In the genomic region with DNA sequence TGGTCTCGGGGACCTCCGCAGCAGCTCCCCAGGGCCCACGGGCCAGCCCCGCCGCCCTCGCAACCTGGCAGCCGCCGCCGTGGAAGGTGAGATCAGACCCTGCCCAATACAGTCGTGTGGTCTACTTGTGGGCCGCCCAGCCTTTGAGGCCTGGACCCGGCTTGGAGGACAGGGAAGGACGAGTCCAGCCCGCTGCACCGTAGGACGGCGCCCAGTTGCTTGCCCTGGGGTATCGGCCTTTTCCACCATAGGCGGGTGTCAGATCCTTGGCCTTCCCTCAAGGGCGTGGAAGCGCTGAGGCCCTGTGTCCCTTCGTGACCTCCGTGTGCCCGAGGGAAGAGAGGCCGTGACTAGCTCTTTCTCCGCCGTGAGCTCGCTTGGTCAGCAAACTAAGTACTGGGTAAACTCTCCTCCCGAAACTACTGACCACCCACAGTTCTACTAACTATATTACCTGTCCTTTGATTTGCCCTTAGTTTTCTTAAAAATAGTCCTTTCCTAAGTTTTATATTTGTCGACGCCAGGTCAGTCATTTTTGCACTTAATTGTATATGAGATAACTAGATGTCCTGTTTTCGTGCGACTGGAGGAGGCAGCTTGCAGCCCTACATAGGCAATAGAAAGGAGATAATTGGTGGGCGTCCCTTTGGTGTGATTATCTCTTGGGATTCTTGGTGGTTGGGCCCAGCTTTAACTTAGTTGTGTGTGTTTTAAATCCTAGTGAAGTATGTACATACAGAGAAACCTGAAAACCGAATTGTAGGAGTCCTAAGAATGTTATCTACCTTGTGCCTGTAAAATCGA, we compare ENCODE assay signal across 8 cellular contexts. TPM values are rescaled to one million over a fixed set of nuclear protein-coding genes. Genes with fewer than 3 reads are reported as not detected.
DNase-seq lines count a peak whose midpoint lies in the region; ATAC-seq and TF ChIP-seq lines count a peak whose summit lies in the region.

No MANE protein-coding gene starts in this region.

- H3K27ac ChIP-seq in muscle layer of colon (ENCODE audit: low read depth, low read length): peak overlapping the region; percentile 80
- H3K27ac ChIP-seq in upper lobe of left lung: peak overlapping the region; percentile 95 to 99 (median 98)

- peak overlapping the region; percentile 98 for H3K27ac Mint-ChIP-seq in T-helper 17 cell

- DNase-seq in DMS 273 (lab: John Stamatoyannopoulos, UW; ENCODE audit: unreplicated experiment) (peak; percentile 31), DMS 273 treated with DMSO at 0.1 percent for 48 hours (lab: John Stamatoyannopoulos, UW) (no peak), T-helper 17 cell (no peak), epithelial cell of esophagus (ENCODE audit: low read depth) (peak; percentile 32), upper lobe of left lung (peak; percentile 50 to 91)

- H3K36me3 ChIP-seq in muscle layer of colon (ENCODE audit: insufficient read depth, low read length): peaks cover 27% of the 10 kb centered on the region
- peaks cover 20 to 34% (median 23%) of the 10 kb centered on the region in 4 donors for H3K36me3 ChIP-seq in upper lobe of left lung

- TF ChIP-seq POLR2A in upper lobe of left lung (IDR thresholded peaks at IDR 0.05): no peak

- TF ChIP-seq EP300 in upper lobe of left lung (IDR thresholded peaks at IDR 0.05): no peak

- H3K9me3 ChIP-seq in T-helper 17 cell (ENCODE audit: control insufficient read depth, low read length, poor library complexity, severe bottlenecking) (no peaks in the 10 kb centered on the region), muscle layer of colon (ENCODE audit: low read length) (no peaks in the 10 kb centered on the region), upper lobe of left lung (no peaks in the 10 kb centered on the region)

- H3K4me3 ChIP-seq in epithelial cell of esophagus (ENCODE audit: low read length) (peak overlapping the region; percentile 97), muscle layer of colon (ENCODE audit: low read depth in 1 of 2, low read length in 2 of 2) (peak overlapping the region; percentile 69 to 89), upper lobe of left lung (peak overlapping the region; percentile 72 to 91 (median 80))

- peaks cover 2% of the 10 kb centered on the region for H3K36me3 Mint-ChIP-seq in T-helper 17 cell (ENCODE audit: low read depth)

- H3K4me1 ChIP-seq in muscle layer of colon (ENCODE audit: insufficient read depth, low read length) (peaks cover 26% of the 10 kb centered on the region), upper lobe of left lung (peaks cover 15 to 32% (median 19%) of the 10 kb centered on the region in 4 donors)

- H3K4me1 Mint-ChIP-seq in T-helper 17 cell: peaks cover 19% of the 10 kb centered on the region

- H3K4me3 Mint-ChIP-seq in T-helper 17 cell: peak overlapping the region; percentile 98

- peak overlapping the region; percentile 83 for H3K9ac ChIP-seq in muscle layer of colon (ENCODE audit: low read length)

- no peaks in the 10 kb centered on the region for H3K27me3 Mint-ChIP-seq in T-helper 17 cell

- H3K27me3 ChIP-seq in muscle layer of colon (ENCODE audit: control insufficient read depth in 1 of 2, insufficient read depth in 2 of 2, low read length in 2 of 2) (no peaks in the 10 kb centered on the region), upper lobe of left lung (no peaks in the 10 kb centered on the region)

- WGBS in upper lobe of left lung, 2 donors: 0 to 1% methylated on average over 16 to 25 of the region's 36 CpGs

- TF ChIP-seq CTCF in epithelial cell of esophagus (IDR thresholded peaks at IDR 0.05; ENCODE audit: insufficient read depth, low read depth, low read length, missing control alignments) (no peak), upper lobe of left lung (IDR thresholded peaks at IDR 0.05) (no peak)

- ATAC-seq in HG02943 (IDR thresholded peaks at IDR 0.05; ENCODE audit: low read depth, unreplicated experiment) (peak; percentile 6), T-helper 17 cell (no peak), upper lobe of left lung (ENCODE audit: low FRiP score in 2 of 2) (peak; percentile 73 to 78), GM18498 (IDR thresholded peaks at IDR 0.05; ENCODE audit: unreplicated experiment) (no peak)

RNA-seq across cellular contexts. Expression of gene SLC25A3, which starts 0.8 kb away (rescaled TPM):
- total RNA-seq in T-helper 17 cell (100 to 1,000 TPM; 391 to 469 TPM), upper lobe of left lung (100 to 1,000 TPM; 185 to 483 (median 347) TPM)

RNA-seq across cellular contexts. Expression of gene IKBIP, which starts 50.3 kb away (rescaled TPM):
- total RNA-seq in T-helper 17 cell: 1 to 10 TPM; 2.3 to 3.1 TPM
- 10 to 100 TPM in 3 of 6 donors, 1 to 10 TPM in 3; 1.0 to 17.8 (median 11.2) TPM for total RNA-seq in upper lobe of left lung

RNA-seq across cellular contexts. Expression of gene APAF1, which starts 50.8 kb away (rescaled TPM):
- total RNA-seq in T-helper 17 cell (10 to 100 TPM; 20.7 to 23.9 TPM), upper lobe of left lung (10 to 100 TPM; 11.1 to 25.9 (median 17.7) TPM)

Comparison
In these comparisons a context has a peak if more than half of its experiments do, and no peak if none do; other contexts are left out.
1. DNase-seq: peak in DMS 273 (single experiment), epithelial cell of esophagus (single experiment) and upper lobe of left lung (2 of 2); none in DMS 273 treated with DMSO at 0.1 percent for 48 hours (single experiment) and T-helper 17 cell (0 of 3).
2. ATAC-seq: peak in HG02943 (single experiment) and upper lobe of left lung (2 of 2); none in T-helper 17 cell (single experiment) and GM18498 (single experiment).
3. Peak in every context shown above with its lines, with median percentiles within 50 percentile points of each other: H3K4me3 ChIP-seq.